Comparison of ENCODE assay signal across 8 cellular contexts in genomic region chr1:155176544-155177071, GRCh38. TPM values are rescaled to one million over a fixed set of nuclear protein-coding genes. Genes with fewer than 3 reads are reported as not detected.
DNase-seq lines count a peak whose midpoint lies in the region; ATAC-seq and TF ChIP-seq lines count a peak whose summit lies in the region.

No MANE protein-coding gene starts in this region.

- no peak overlapping the region for H3K4me3 Mint-ChIP-seq in activated naive CD8-positive, alpha-beta T cell treated with anti-CD3 and anti-CD28 coated beads for 36 hours
- H3K4me3 Mint-ChIP-seq in progenitor cell of endocrine pancreas (ENCODE audit: low read depth), result peak overlapping the region; percentile 0

- peak; percentile 74 for DNase-seq in NCI-H146 (lab: John Stamatoyannopoulos, UW)
- DNase-seq in SW 1271 (lab: John Stamatoyannopoulos, UW), result peak; percentile 17 to 39
- DNase-seq in activated naive CD8-positive, alpha-beta T cell treated with anti-CD3 and anti-CD28 coated beads for 36 hours, result peak; percentile 81
- peak; percentile 68 to 96 (median 90) for DNase-seq in head of caudate nucleus
- peak; percentile 73 for DNase-seq in progenitor cell of endocrine pancreas (ENCODE audit: low spot score, unreplicated experiment)

- TF ChIP-seq CTCF in GM12872 (IDR thresholded peaks at IDR 0.05; ENCODE audit: insufficient read depth, low read depth, low read length), result peak; percentile 97
- TF ChIP-seq CTCF in progenitor cell of endocrine pancreas (IDR thresholded peaks at IDR 0.05; ENCODE audit: unreplicated experiment), result peak; percentile 92

- intact Hi-C loops in head of caudate nucleus (cut with DNase I), result no loop called here

- H3K9me3 Mint-ChIP-seq in activated naive CD8-positive, alpha-beta T cell treated with anti-CD3 and anti-CD28 coated beads for 36 hours, result no peaks in the 10 kb centered on the region
- no peaks in the 10 kb centered on the region for H3K9me3 Mint-ChIP-seq in progenitor cell of endocrine pancreas (ENCODE audit: low read depth)

- peaks cover 33% of the 10 kb centered on the region for H3K4me1 Mint-ChIP-seq in activated naive CD8-positive, alpha-beta T cell treated with anti-CD3 and anti-CD28 coated beads for 36 hours
- H3K4me1 Mint-ChIP-seq in progenitor cell of endocrine pancreas (ENCODE audit: low read depth), result peaks cover 29% of the 10 kb centered on the region

- H3K27me3 Mint-ChIP-seq in activated naive CD8-positive, alpha-beta T cell treated with anti-CD3 and anti-CD28 coated beads for 36 hours, result peaks cover 4% of the 10 kb centered on the region
- H3K27me3 Mint-ChIP-seq in progenitor cell of endocrine pancreas, result no peaks in the 10 kb centered on the region

- H3K27ac Mint-ChIP-seq in activated naive CD8-positive, alpha-beta T cell treated with anti-CD3 and anti-CD28 coated beads for 36 hours, result no peak overlapping the region
- peak overlapping the region; percentile 50 for H3K27ac Mint-ChIP-seq in progenitor cell of endocrine pancreas

- H3K36me3 Mint-ChIP-seq in activated naive CD8-positive, alpha-beta T cell treated with anti-CD3 and anti-CD28 coated beads for 36 hours, result peaks cover 21% of the 10 kb centered on the region
- H3K36me3 Mint-ChIP-seq in progenitor cell of endocrine pancreas (ENCODE audit: insufficient read depth), result peaks cover 6% of the 10 kb centered on the region

- no peak for ATAC-seq in GM21576 (IDR thresholded peaks at IDR 0.05; ENCODE audit: unreplicated experiment)
- no peak for ATAC-seq in GM21526 (IDR thresholded peaks at IDR 0.05; ENCODE audit: low FRiP score, unreplicated experiment)

RNA-seq across cellular contexts. Expression of gene TRIM46, which starts 3.0 kb away (rescaled TPM):
- 1 to 10 TPM; 4.6 to 4.9 TPM for total RNA-seq in activated naive CD8-positive, alpha-beta T cell treated with anti-CD3 and anti-CD28 coated beads for 36 hours
- total RNA-seq in progenitor cell of endocrine pancreas, result 21.1 and 25.7 TPM in 2 replicates

RNA-seq across cellular contexts. Expression of gene KRTCAP2, which starts 3.5 kb away (rescaled TPM):
- 100 to 1,000 TPM; 135 to 145 TPM for total RNA-seq in activated naive CD8-positive, alpha-beta T cell treated with anti-CD3 and anti-CD28 coated beads for 36 hours
- 146 and 149 TPM in 2 replicates for total RNA-seq in progenitor cell of endocrine pancreas

RNA-seq across cellular contexts. Expression of gene THBS3, which starts 31.1 kb away (rescaled TPM):
- total RNA-seq in activated naive CD8-positive, alpha-beta T cell treated with anti-CD3 and anti-CD28 coated beads for 36 hours, result 1 to 10 TPM; 7.4 to 9.3 TPM
- total RNA-seq in progenitor cell of endocrine pancreas, result 46.0 and 52.2 TPM in 2 replicates

RNA-seq across cellular contexts. Expression of gene MTX1, which starts 31.9 kb away (rescaled TPM):
- 10 to 100 TPM; 68.0 to 72.5 TPM for total RNA-seq in activated naive CD8-positive, alpha-beta T cell treated with anti-CD3 and anti-CD28 coated beads for 36 hours
- 38.1 and 38.7 TPM in 2 replicates for total RNA-seq in progenitor cell of endocrine pancreas

RNA-seq across cellular contexts. Expression of gene DPM3, which starts 36.3 kb away (rescaled TPM):
- total RNA-seq in activated naive CD8-positive, alpha-beta T cell treated with anti-CD3 and anti-CD28 coated beads for 36 hours, result 10 to 100 TPM; 26.8 to 29.2 TPM
- total RNA-seq in progenitor cell of endocrine pancreas, result 45.6 and 49.3 TPM in 2 replicates

Comparison
In these comparisons a context has a peak if more than half of its experiments do, and no peak if none do; other contexts are left out.
1. DNase-seq: peak in every context shown above with its lines; median percentile 90 in head of caudate nucleus; 81 in activated naive CD8-positive, alpha-beta T cell treated with anti-CD3 and anti-CD28 coated beads for 36 hours; 74 in NCI-H146; 73 in progenitor cell of endocrine pancreas; 28 in SW 1271.